ENCODE assay signal across 15 cellular contexts in genomic region chr4:1776521-1777161, GRCh38. TPM values are rescaled to one million over a fixed set of nuclear protein-coding genes. Genes with fewer than 3 reads are reported as not detected.
"Had no signal": no experiment of that assay in that cellular context is flagged by ENCODE, and none has a peak within 500 bp of the region (broad histone marks: within the 10 kb centered on the region; RNA-seq: fewer than 3 reads in every experiment).

No MANE protein-coding gene starts in this region.

- H3K4me3 ChIP-seq: tibial artery had no signal

- H3K9me3 Mint-ChIP-seq: activated B cell treated with CpG ODN at 0.5 μM for 24 hours; activated CD4-positive, alpha-beta memory T cell treated with anti-CD3 and anti-CD28 coated beads for 36 hours; activated naive CD8-positive, alpha-beta T cell treated with anti-CD3 and anti-CD28 coated beads for 36 hours; activated T-helper 1 cell treated with anti-CD3 and anti-CD28 coated beads, Interleukin-12 subunit alpha, Interleukin-12 subunit beta, Interleukin-2, Interleukin-4 antibody, amounts not matched to agents 30 ng/mL and 10 ng/mL and 1 ng/mL, durations not matched to agents 14 hours and 24 hours and 36 hours had no signal

- H3K27ac Mint-ChIP-seq: activated B cell treated with CpG ODN at 0.5 μM for 24 hours; activated CD4-positive, alpha-beta memory T cell treated with anti-CD3 and anti-CD28 coated beads for 36 hours; activated naive CD8-positive, alpha-beta T cell treated with anti-CD3 and anti-CD28 coated beads for 36 hours; activated T-helper 1 cell treated with anti-CD3 and anti-CD28 coated beads, Interleukin-12 subunit alpha, Interleukin-12 subunit beta, Interleukin-2, Interleukin-4 antibody, amounts not matched to agents 30 ng/mL and 10 ng/mL and 1 ng/mL, durations not matched to agents 14 hours and 24 hours and 36 hours had no signal

- H3K27ac ChIP-seq: foreskin keratinocyte, neutrophil, tibial artery had no signal

- H3K36me3 Mint-ChIP-seq: activated CD4-positive, alpha-beta memory T cell treated with anti-CD3 and anti-CD28 coated beads for 36 hours; activated naive CD8-positive, alpha-beta T cell treated with anti-CD3 and anti-CD28 coated beads for 36 hours had no signal

- H3K27me3 ChIP-seq: foreskin keratinocyte had no signal

- DNase-seq: activated B cell treated with CpG ODN at 0.5 μM for 24 hours; activated CD4-positive, alpha-beta memory T cell treated with anti-CD3 and anti-CD28 coated beads for 36 hours; activated CD4-positive, alpha-beta T cell treated with anti-CD3 and anti-CD28 coated beads for 4 hours; activated gamma-delta T cell treated with Interleukin-2 at 50 U/mL for 16 hours; activated naive CD8-positive, alpha-beta T cell treated with anti-CD3 and anti-CD28 coated beads for 36 hours; activated T-cell treated with anti-CD3 and anti-CD28 coated beads for 4 hours; amniotic stem cell; stimulated activated CD4-positive, alpha-beta T cell treated with anti-CD3 and anti-CD28 coated beads, Interleukin-12 subunit alpha, Interleukin-12 subunit beta, amount 100 ng/mL, for 4 hours; stimulated activated CD4-positive, alpha-beta T cell treated with anti-CD3 and anti-CD28 coated beads, Interleukin-1b, Interleukin-23, amount 100 ng/mL, for 48 hours; stimulated activated CD8-positive, alpha-beta memory T cell treated with anti-CD3 and anti-CD28 coated beads, Interleukin-4, amount 100 ng/mL, for 48 hours; stimulated activated naive CD4-positive, alpha-beta T cell treated with Interleukin-2 at 50 U/mL for 16 hours; tibial artery had no signal

- H3K4me3 Mint-ChIP-seq: activated B cell treated with CpG ODN at 0.5 μM for 24 hours; activated CD4-positive, alpha-beta memory T cell treated with anti-CD3 and anti-CD28 coated beads for 36 hours; activated naive CD8-positive, alpha-beta T cell treated with anti-CD3 and anti-CD28 coated beads for 36 hours; activated T-helper 1 cell treated with anti-CD3 and anti-CD28 coated beads, Interleukin-12 subunit alpha, Interleukin-12 subunit beta, Interleukin-2, Interleukin-4 antibody, amounts not matched to agents 30 ng/mL and 10 ng/mL and 1 ng/mL, durations not matched to agents 14 hours and 24 hours and 36 hours had no signal

- H3K36me3 ChIP-seq: neutrophil, tibial artery had no signal

- H3K27me3 Mint-ChIP-seq: activated naive CD8-positive, alpha-beta T cell treated with anti-CD3 and anti-CD28 coated beads for 36 hours had no signal

- H3K9me3 ChIP-seq: neutrophil, tibial artery had no signal

RNA-seq across cellular contexts. Expression of gene FGFR3, which starts 16.5 kb away (rescaled TPM):
- total RNA-seq: activated naive CD8-positive, alpha-beta T cell treated with anti-CD3 and anti-CD28 coated beads for 36 hours had no signal
